ENCODE assay signal across 21 cellular contexts in genomic region chr6:45605971-45606370, GRCh38.
"Had no signal": no experiment of that assay in that cellular context is flagged by ENCODE, and none has a peak within 500 bp of the region (broad histone marks: within the 10 kb centered on the region; RNA-seq: fewer than 3 reads in every experiment).

No MANE protein-coding gene starts in this region.

- H3K27ac ChIP-seq: cardiac muscle cell, hepatocyte, psoas muscle, SJCRH30, stomach had no signal

- H3K4me2 ChIP-seq: hepatocyte had no signal

- H3K79me2 ChIP-seq: hepatocyte had no signal

- H3K27ac Mint-ChIP-seq: activated CD4-positive, alpha-beta T cell treated with anti-CD3 and anti-CD28 coated beads for 36 hours; activated CD8-positive, alpha-beta T cell treated with anti-CD3 and anti-CD28 coated beads for 36 hours; effector memory CD8-positive, alpha-beta T cell; WTC11 had no signal

- H3K36me3 Mint-ChIP-seq: WTC11 had no signal

- H3K4me3 Mint-ChIP-seq: activated CD4-positive, alpha-beta T cell treated with anti-CD3 and anti-CD28 coated beads for 36 hours; activated CD8-positive, alpha-beta T cell treated with anti-CD3 and anti-CD28 coated beads for 36 hours; activated naive CD4-positive, alpha-beta T cell treated with anti-CD3 and anti-CD28 coated beads, Interleukin-2, amount 50 U/mL, for 24 hours; activated T-cell treated with anti-CD3 and anti-CD28 coated beads, Interleukin-2, amount 50 U/mL, for 4 hours; effector memory CD8-positive, alpha-beta T cell; WTC11 had no signal

- ATAC-seq: activated CD4-positive, alpha-beta T cell treated with anti-CD3 and anti-CD28 coated beads for 36 hours; activated CD8-positive, alpha-beta T cell treated with anti-CD3 and anti-CD28 coated beads for 36 hours; activated T-cell treated with anti-CD3 and anti-CD28 coated beads, Interleukin-2, amount 50 U/mL, for 4 hours; effector memory CD8-positive, alpha-beta T cell; foreskin keratinocyte; left lobe of liver; psoas muscle; right cardiac atrium; WTC11 had no signal

- DNase-seq: activated CD4-positive, alpha-beta T cell treated with anti-CD3 and anti-CD28 coated beads for 36 hours; activated CD8-positive, alpha-beta T cell treated with anti-CD3 and anti-CD28 coated beads for 36 hours; activated effector memory CD4-positive, alpha-beta T cell treated with anti-CD3 and anti-CD28 coated beads, Interleukin-2, amount 50 U/mL, for 16 hours; activated T-cell treated with anti-CD3 and anti-CD28 coated beads, Interleukin-2, amount 50 U/mL, for 4 hours; amygdala; effector memory CD8-positive, alpha-beta T cell; foreskin keratinocyte; kidney; occipital lobe; psoas muscle; right cardiac atrium; SJCRH30; small intestine; stimulated activated CD4-positive, alpha-beta T cell treated with anti-CD3 and anti-CD28 coated beads, Interleukin-4, amount 100 ng/mL, for 1 hour; stomach; SW 1271 had no signal

- H3K36me3 ChIP-seq: cardiac muscle cell, stomach had no signal

- H3K27me3 ChIP-seq: cardiac muscle cell, foreskin keratinocyte, hepatocyte, SJCRH30, stomach had no signal

- H3K27me3 Mint-ChIP-seq: activated CD4-positive, alpha-beta T cell treated with anti-CD3 and anti-CD28 coated beads for 36 hours; activated CD8-positive, alpha-beta T cell treated with anti-CD3 and anti-CD28 coated beads for 36 hours; activated naive CD4-positive, alpha-beta T cell treated with anti-CD3 and anti-CD28 coated beads, Interleukin-2, amount 50 U/mL, for 24 hours had no signal

- H3K9me3 Mint-ChIP-seq: effector memory CD8-positive, alpha-beta T cell had no signal

- H3K9me3 ChIP-seq: psoas muscle, SJCRH30 had no signal

- H2AFZ ChIP-seq: hepatocyte had no signal

- H3K4me3 ChIP-seq: cardiac muscle cell, hepatocyte, psoas muscle, SJCRH30, stomach had no signal
